Comparison of ENCODE assay signal across 21 cellular contexts in the genomic region with DNA sequence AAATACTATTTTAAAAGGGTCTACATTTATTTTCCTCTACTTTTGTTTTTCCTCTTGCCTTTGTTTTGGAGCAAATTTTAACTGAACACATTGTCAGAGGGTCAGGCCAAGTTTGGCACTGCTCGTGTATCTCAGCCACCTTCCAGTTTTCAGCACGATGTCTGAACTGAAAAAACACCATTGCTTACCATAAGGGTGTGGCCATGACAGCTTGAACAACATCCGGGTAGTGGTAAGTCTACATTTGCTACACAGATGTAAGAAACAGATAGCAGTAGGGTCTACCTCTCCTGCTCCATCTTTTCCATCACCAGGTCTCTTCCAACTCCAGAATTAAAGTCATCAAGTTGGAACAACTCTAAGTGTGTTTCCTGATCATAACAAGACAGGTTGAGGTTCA. TPM values are rescaled to one million over a fixed set of nuclear protein-coding genes. Genes with fewer than 3 reads are reported as not detected.
A peak's percentile ranks its signal among the peaks of the same experiment; 100 is the strongest.
DNase-seq lines count a peak whose midpoint lies in the region; ATAC-seq and TF ChIP-seq lines count a peak whose summit lies in the region.
"Had no signal": no experiment of that assay in that cellular context is flagged by ENCODE, and none has a peak within 500 bp of the region (broad histone marks: within the 10 kb centered on the region; RNA-seq: fewer than 3 reads in every experiment).

No MANE protein-coding gene starts in this region.

- peaks cover 2% of the 10 kb centered on the region for H3K9me3 Mint-ChIP-seq in CD4-positive, alpha-beta T cell
- no peaks in the 10 kb centered on the region for H3K9me3 Mint-ChIP-seq in immature natural killer cell
- H3K9me3 Mint-ChIP-seq: stimulated activated memory B cell treated with anti-CD40 and anti-IgM and Interleukin-4, amounts not matched to agents 10 μg/mL and 1 μg/mL and 100 μg/mL, for 72 hours had no signal

- CTCF ChIA-PET in CD4-positive, alpha-beta T cell (lab: Charles Lee), result interaction anchor here (1.9 kb wide), 1 partner anchor 23 kb away, joined by 5 read pairs; no protein-coding TSS in a partner anchor

- POLR2A ChIA-PET in CD4-positive, alpha-beta T cell (lab: Charles Lee), result interaction anchor here (1.4 to 7.1 kb wide), 4 partner anchors 9 to 24 kb away, joined by 5 to 108 read pairs (median 20); no protein-coding TSS in a partner anchor

- H3K4me1 Mint-ChIP-seq in CD4-positive, alpha-beta T cell (ENCODE audit: low read depth), result peaks cover 78% of the 10 kb centered on the region
- H3K4me1 Mint-ChIP-seq in T-helper 17 cell (peaks cover 60% of the 10 kb centered on the region), immature natural killer cell (peaks cover 78 to 97% of the 10 kb centered on the region in 2 donors)

- H3K27ac ChIP-seq in CD4-positive, alpha-beta T cell (ENCODE audit: low read depth, low read length), result no peak overlapping the region
- H3K27ac ChIP-seq: colonic mucosa, hepatocyte, right lobe of liver, thyroid gland had no signal

- no peaks in the 10 kb centered on the region for H3K9me3 ChIP-seq in CD4-positive, alpha-beta T cell (ENCODE audit: control insufficient read depth, low read length)
- H3K9me3 ChIP-seq in T-helper 17 cell (ENCODE audit: control insufficient read depth, low read length, poor library complexity, severe bottlenecking), result peaks cover 3% of the 10 kb centered on the region
- H3K9me3 ChIP-seq: colonic mucosa, right lobe of liver, thyroid gland had no signal

- peak; percentile 68 for ATAC-seq in CD4-positive, alpha-beta T cell (ENCODE audit: poor library complexity)
- ATAC-seq in T-helper 17 cell, result peak; percentile 73
- no peak for ATAC-seq in HG03196 (IDR thresholded peaks at IDR 0.05; ENCODE audit: unreplicated experiment)
- ATAC-seq: right lobe of liver; stimulated activated memory B cell treated with anti-CD40 and anti-IgM and Interleukin-4, amounts not matched to agents 10 μg/mL and 1 μg/mL and 100 μg/mL, for 72 hours had no signal

- TF ChIP-seq CTCF in CD4-positive, alpha-beta T cell (IDR thresholded peaks at IDR 0.05), result no peak

- H3K27me3 ChIP-seq in CD4-positive, alpha-beta T cell (ENCODE audit: control insufficient read depth, insufficient read depth, low read length), result no peaks in the 10 kb centered on the region
- H3K27me3 ChIP-seq: colonic mucosa, right lobe of liver, thyroid gland had no signal

- intact Hi-C loops in CD4-positive, alpha-beta T cell (cut with DNase I, micrococcal nuclease), result loop anchor here (1.0 to 10.0 kb wide), 2 partner anchors 16 to 420 kb away; a partner anchor contains a TSS

- H3K27ac Mint-ChIP-seq in CD4-positive, alpha-beta T cell, result peak overlapping the region; percentile 95
- H3K27ac Mint-ChIP-seq in T-helper 17 cell (peak overlapping the region; percentile 82), immature natural killer cell (peak overlapping the region; percentile 95 to 100 (median 97))
- H3K27ac Mint-ChIP-seq: brain; stimulated activated memory B cell treated with anti-CD40 and anti-IgM and Interleukin-4, amounts not matched to agents 10 μg/mL and 1 μg/mL and 100 μg/mL, for 72 hours had no signal

- no peaks in the 10 kb centered on the region for H3K36me3 Mint-ChIP-seq in CD4-positive, alpha-beta T cell (ENCODE audit: low read depth)
- no peaks in the 10 kb centered on the region for H3K36me3 Mint-ChIP-seq in T-helper 17 cell (ENCODE audit: low read depth)
- peaks cover 0 to 8% (median 0%) of the 10 kb centered on the region in 3 donors for H3K36me3 Mint-ChIP-seq in immature natural killer cell
- H3K36me3 Mint-ChIP-seq: brain; stimulated activated memory B cell treated with anti-CD40 and anti-IgM and Interleukin-4, amounts not matched to agents 10 μg/mL and 1 μg/mL and 100 μg/mL, for 72 hours had no signal

- no peaks in the 10 kb centered on the region for H3K27me3 Mint-ChIP-seq in CD4-positive, alpha-beta T cell
- no peaks in the 10 kb centered on the region for H3K27me3 Mint-ChIP-seq in T-helper 17 cell
- peaks cover 2 to 4% (median 3%) of the 10 kb centered on the region in 3 donors for H3K27me3 Mint-ChIP-seq in immature natural killer cell (ENCODE audit: low read depth in 3 of 3)

- no peak for DNase-seq in CD4-positive, alpha-beta T cell
- peak; percentile 29 for DNase-seq in DMS153 (lab: John Stamatoyannopoulos, UW)
- DNase-seq in T-helper 17 cell, result no peak
- DNase-seq in immature natural killer cell, result peak; percentile 43 to 62 (median 49)
- no peak for DNase-seq in NCI-H1694 (lab: John Stamatoyannopoulos, UW)
- no peak for DNase-seq in superior temporal gyrus (ENCODE audit: extremely low spot score)
- DNase-seq: AML-193, Calu3, colonic mucosa, GDM1, HCEC 1CT, NCI-H1417 treated with DMSO at 0.1 percent for 48 hours, NCI-H2171 treated with DMSO at 0.1 percent for 48 hours, OCI-M1, right lobe of liver, SHP77 treated with DMSO at 0.1 percent for 48 hours, thyroid gland had no signal

- peak overlapping the region; percentile 49 for H3K4me3 Mint-ChIP-seq in CD4-positive, alpha-beta T cell
- H3K4me3 Mint-ChIP-seq in T-helper 17 cell, result peak overlapping the region; percentile 28
- H3K4me3 Mint-ChIP-seq in immature natural killer cell, result peak overlapping the region; percentile 66 to 99 (median 90)
- H3K4me3 Mint-ChIP-seq: stimulated activated memory B cell treated with anti-CD40 and anti-IgM and Interleukin-4, amounts not matched to agents 10 μg/mL and 1 μg/mL and 100 μg/mL, for 72 hours had no signal

RNA-seq across cellular contexts. Expression of a gene that starts 4.2 kb away (rescaled TPM):
- 1 to 10 TPM; 5.1 to 5.4 TPM for total RNA-seq in CD4-positive, alpha-beta T cell
- 10 to 100 TPM; 11.1 to 13.9 TPM for total RNA-seq in T-helper 17 cell
- polyA plus RNA-seq in immature natural killer cell, result 10 to 100 TPM in 2 of 3 donors, 1 to 10 TPM in 1; 9.8 to 24.1 (median 15.5) TPM

Comparison
In these comparisons a context has a peak if more than half of its experiments do, and no peak if none do; other contexts are left out.
1. DNase-seq: peak in DMS153 (single experiment) and immature natural killer cell (3 of 3); none in CD4-positive, alpha-beta T cell (0 of 10), T-helper 17 cell (0 of 3), NCI-H1694 (single experiment) and superior temporal gyrus (single experiment).
2. H3K4me3 Mint-ChIP-seq: peak in every context shown above with its lines; median percentile 90 in immature natural killer cell; 49 in CD4-positive, alpha-beta T cell; 28 in T-helper 17 cell.
3. Peak in every context shown above with its lines, with median percentiles within 50 percentile points of each other: H3K27ac Mint-ChIP-seq.